ENCODE assay signal across 25 cellular contexts in the genomic region with DNA sequence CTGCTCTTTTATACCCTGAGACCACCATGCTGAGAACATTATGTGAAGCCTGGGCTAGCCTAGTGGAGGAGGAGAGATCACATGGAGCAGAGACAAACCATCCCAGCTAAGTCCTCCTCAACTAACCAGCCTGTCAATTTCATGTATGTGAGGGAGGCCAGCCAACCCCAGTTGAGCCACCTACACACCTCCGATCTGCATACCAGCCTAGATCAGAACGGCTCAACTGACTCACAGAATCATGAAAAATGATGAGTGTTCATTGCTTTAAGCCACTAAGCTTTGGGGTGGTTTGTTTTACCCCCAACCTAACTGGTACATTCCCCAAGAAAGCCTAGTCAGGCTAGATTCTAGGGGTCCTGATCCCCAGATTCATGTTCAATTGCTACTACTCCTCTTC.
A peak's percentile ranks its signal among the peaks of the same experiment; 100 is the strongest.
DNase-seq lines count a peak whose midpoint lies in the region; ATAC-seq and TF ChIP-seq lines count a peak whose summit lies in the region.
"Had no signal": no experiment of that assay in that cellular context is flagged by ENCODE, and none has a peak within 500 bp of the region (broad histone marks: within the 10 kb centered on the region; RNA-seq: fewer than 3 reads in every experiment).

No MANE protein-coding gene starts in this region.

- DNase-seq in activated CD4-positive, alpha-beta T cell treated with anti-CD3 and anti-CD28 coated beads, Interleukin-2, amount 50 U/mL, for 48 hours, result peak; percentile 27
- DNase-seq in activated CD4-positive, alpha-beta T cell treated with anti-CD3 and anti-CD28 coated beads for 4 hours, result no peak
- peak; percentile 16 to 21 for DNase-seq in stimulated activated CD4-positive, alpha-beta T cell treated with anti-CD3 and anti-CD28 coated beads, Interleukin-15, amount 100 ng/mL, for 48 hours (ENCODE audit: low read depth in 2 of 2)
- DNase-seq in stimulated activated CD4-positive, alpha-beta T cell treated with anti-CD3 and anti-CD28 coated beads, Interleukin-12 subunit alpha, Interleukin-12 subunit beta, amount 100 ng/mL, for 4 hours, result no peak
- DNase-seq in epithelial cell of esophagus (ENCODE audit: low read depth), result peak; percentile 63
- no peak for DNase-seq in stimulated activated effector memory CD8-positive, alpha-beta T cell treated with anti-CD3 and anti-CD28 coated beads, Interleukin-12 subunit alpha, Interleukin-12 subunit beta, amount 100 ng/mL, for 72 hours (ENCODE audit: low spot score in 2 of 2)
- DNase-seq: brain microvascular endothelial cell; CD8-positive, alpha-beta T cell; EL; GOT3; hippocampal formation; NCI-H1048; NCI-H1694 treated with DMSO at 0.1 percent for 48 hours; NCI-H2171; NCI-H524; spleen; transverse colon had no signal

- ATAC-seq in stimulated activated effector memory CD8-positive, alpha-beta T cell treated with anti-CD3 and anti-CD28 coated beads, Interleukin-12 subunit alpha, Interleukin-12 subunit beta, amount 100 ng/mL, for 72 hours, result peak; percentile 90
- ATAC-seq in HG03354 (IDR thresholded peaks at IDR 0.05; ENCODE audit: poor library complexity, severe bottlenecking, unreplicated experiment) (no peak), GM18870 (IDR thresholded peaks at IDR 0.05; ENCODE audit: unreplicated experiment) (no peak)
- ATAC-seq: CD8-positive, alpha-beta T cell; SK-N-SH treated with all-trans-retinoic acid at 6 μM for 48 hours had no signal

- no peak for TF ChIP-seq CTCF in epithelial cell of esophagus (IDR thresholded peaks at IDR 0.05; ENCODE audit: insufficient read depth, low read depth, low read length, missing control alignments)

- no peak overlapping the region for H3K4me3 ChIP-seq in epithelial cell of esophagus (ENCODE audit: low read length)
- H3K4me3 ChIP-seq: neural progenitor cell, right atrium auricular region, spleen, transverse colon had no signal

- peaks cover 6% of the 10 kb centered on the region for H3K4me1 Mint-ChIP-seq in stimulated activated effector memory CD8-positive, alpha-beta T cell treated with anti-CD3 and anti-CD28 coated beads, Interleukin-12 subunit alpha, Interleukin-12 subunit beta, amount 100 ng/mL, for 72 hours

- no peak overlapping the region for H3K4me3 Mint-ChIP-seq in stimulated activated effector memory CD8-positive, alpha-beta T cell treated with anti-CD3 and anti-CD28 coated beads, Interleukin-12 subunit alpha, Interleukin-12 subunit beta, amount 100 ng/mL, for 72 hours
- H3K4me3 Mint-ChIP-seq: B cell; CD8-positive, alpha-beta T cell; memory B cell; neural progenitor cell had no signal

- H3K36me3 Mint-ChIP-seq in stimulated activated effector memory CD8-positive, alpha-beta T cell treated with anti-CD3 and anti-CD28 coated beads, Interleukin-12 subunit alpha, Interleukin-12 subunit beta, amount 100 ng/mL, for 72 hours, result no peaks in the 10 kb centered on the region
- H3K36me3 Mint-ChIP-seq: CD8-positive, alpha-beta T cell; memory B cell; neural progenitor cell had no signal

- H3K27ac Mint-ChIP-seq in stimulated activated effector memory CD8-positive, alpha-beta T cell treated with anti-CD3 and anti-CD28 coated beads, Interleukin-12 subunit alpha, Interleukin-12 subunit beta, amount 100 ng/mL, for 72 hours, result no peak overlapping the region
- H3K27ac Mint-ChIP-seq: activated T-helper 2 cell treated with anti-CD3 and anti-CD28 coated beads, Interferon-gamma antibody, Interleukin-2, Interleukin-4, amounts not matched to agents 10 μg/mL and 5 μg/mL and 100 μg/mL, durations not matched to agents 14 hours and 24 hours and 36 hours; B cell; CD8-positive, alpha-beta T cell; memory B cell; neural progenitor cell had no signal

- H3K9me3 Mint-ChIP-seq in stimulated activated effector memory CD8-positive, alpha-beta T cell treated with anti-CD3 and anti-CD28 coated beads, Interleukin-12 subunit alpha, Interleukin-12 subunit beta, amount 100 ng/mL, for 72 hours, result no peaks in the 10 kb centered on the region
- H3K9me3 Mint-ChIP-seq: activated T-helper 2 cell treated with anti-CD3 and anti-CD28 coated beads, Interferon-gamma antibody, Interleukin-2, Interleukin-4, amounts not matched to agents 10 μg/mL and 5 μg/mL and 100 μg/mL, durations not matched to agents 14 hours and 24 hours and 36 hours; CD8-positive, alpha-beta T cell; memory B cell; neural progenitor cell had no signal

Comparison
In these comparisons a context has a peak if more than half of its experiments do, and no peak if none do; other contexts are left out.
1. DNase-seq: peak in activated CD4-positive, alpha-beta T cell treated with anti-CD3 and anti-CD28 coated beads, Interleukin-2, amount 50 U/mL, for 48 hours (2 of 2), stimulated activated CD4-positive, alpha-beta T cell treated with anti-CD3 and anti-CD28 coated beads, Interleukin-15, amount 100 ng/mL, for 48 hours (2 of 2) and epithelial cell of esophagus (single experiment); none in activated CD4-positive, alpha-beta T cell treated with anti-CD3 and anti-CD28 coated beads for 4 hours (0 of 2), stimulated activated CD4-positive, alpha-beta T cell treated with anti-CD3 and anti-CD28 coated beads, Interleukin-12 subunit alpha, Interleukin-12 subunit beta, amount 100 ng/mL, for 4 hours (single experiment) and stimulated activated effector memory CD8-positive, alpha-beta T cell treated with anti-CD3 and anti-CD28 coated beads, Interleukin-12 subunit alpha, Interleukin-12 subunit beta, amount 100 ng/mL, for 72 hours (0 of 2).